ENCODE assay signal across 1 cellular context in genomic region chr1:235933017-235933416, GRCh38.
TF ChIP-seq lines count a peak whose summit lies in the region.

No MANE protein-coding gene starts in this region.

TF ChIP-seq in GM12878, 131 proteins besides CTCF, POLR2A, EP300 and RAD21 (continued from another document):
- no peak for TF ChIP-seq BCLAF1 (IDR thresholded peaks at IDR 0.05)
- TF ChIP-seq ATF7 (IDR thresholded peaks at IDR 0.05; ENCODE audit: low read depth): no peak
TF ChIP-seq in GM12878: peak in this region for 0.
